In genomic region chr20:59774204-59774641, GRCh38 we compare ENCODE assay signal across 24 cellular contexts.
A peak's percentile ranks its signal among the peaks of the same experiment; 100 is the strongest.
DNase-seq lines count a peak whose midpoint lies in the region; ATAC-seq and TF ChIP-seq lines count a peak whose summit lies in the region.
"Had no signal": no experiment of that assay in that cellular context is flagged by ENCODE, and none has a peak within 500 bp of the region (broad histone marks: within the 10 kb centered on the region; RNA-seq: fewer than 3 reads in every experiment).

No MANE protein-coding gene starts in this region.

- CTCF ChIA-PET in activated CD8-positive, alpha-beta memory T cell treated with anti-CD3 and anti-CD28 coated beads, Interleukin-2, amount 10 ng/mL, durations not matched to agents 7 days and 5 days (lab: Charles Lee), result no interaction called here

- H3K4me1 ChIP-seq in suprapubic skin, result no peaks in the 10 kb centered on the region
- H3K4me1 ChIP-seq: SJSA1 had no signal

- no peaks in the 10 kb centered on the region for H3K36me3 Mint-ChIP-seq in activated CD8-positive, alpha-beta memory T cell treated with anti-CD3 and anti-CD28 coated beads, Interleukin-2, amount 10 ng/mL, durations not matched to agents 7 days and 5 days

- peaks cover 8% of the 10 kb centered on the region for H3K27me3 ChIP-seq in suprapubic skin
- H3K27me3 ChIP-seq: BLaER1, SJSA1 had no signal

- no peak for TF ChIP-seq EP300 in suprapubic skin (IDR thresholded peaks at IDR 0.05)

- no peak for ATAC-seq in activated CD8-positive, alpha-beta memory T cell treated with anti-CD3 and anti-CD28 coated beads, Interleukin-2, amount 10 ng/mL, durations not matched to agents 7 days and 5 days
- ATAC-seq in GM18873 (IDR thresholded peaks at IDR 0.05; ENCODE audit: low FRiP score, unreplicated experiment), result no peak
- ATAC-seq: GM12878, Panc1 had no signal

- no peak overlapping the region for H3K4me3 ChIP-seq in suprapubic skin
- H3K4me3 ChIP-seq: BLaER1, GM12878, SJSA1 had no signal

- H3K4me3 Mint-ChIP-seq in activated CD8-positive, alpha-beta memory T cell treated with anti-CD3 and anti-CD28 coated beads, Interleukin-2, amount 10 ng/mL, durations not matched to agents 7 days and 5 days, result no peak overlapping the region
- H3K4me3 Mint-ChIP-seq: CD4-positive, alpha-beta T cell had no signal

- no peaks in the 10 kb centered on the region for H3K27me3 Mint-ChIP-seq in activated CD8-positive, alpha-beta memory T cell treated with anti-CD3 and anti-CD28 coated beads, Interleukin-2, amount 10 ng/mL, durations not matched to agents 7 days and 5 days

- TF ChIP-seq CTCF in suprapubic skin (IDR thresholded peaks at IDR 0.05), result no peak

- H3K36me3 ChIP-seq in suprapubic skin, result no peaks in the 10 kb centered on the region
- H3K36me3 ChIP-seq: SJSA1 had no signal

- no peak overlapping the region for H3K27ac Mint-ChIP-seq in activated CD8-positive, alpha-beta memory T cell treated with anti-CD3 and anti-CD28 coated beads, Interleukin-2, amount 10 ng/mL, durations not matched to agents 7 days and 5 days
- H3K27ac Mint-ChIP-seq: CD4-positive, alpha-beta T cell had no signal

- DNase-seq in activated CD4-positive, CD25-positive, alpha-beta regulatory T cell treated with anti-CD3 and anti-CD28 coated beads, Interleukin-2, amount 50 U/mL, for 72 hours, result peak; percentile 9
- DNase-seq in activated CD4-positive, CD25-positive, alpha-beta regulatory T cell (lab: John Stamatoyannopoulos, UW), result no peak
- DNase-seq in activated CD8-positive, alpha-beta memory T cell treated with anti-CD3 and anti-CD28 coated beads, Interleukin-2, amount 10 ng/mL, durations not matched to agents 7 days and 5 days, result peak; percentile 26
- DNase-seq in mesenteric fat pad (ENCODE audit: low spot score) (peak; percentile 53), suprapubic skin (ENCODE audit: low spot score in 2 of 2) (peak; percentile 13 to 43), NCI-H2107 treated with DMSO at 0.1 percent for 48 hours (lab: John Stamatoyannopoulos, UW; ENCODE audit: unreplicated experiment) (no peak), DMS 273 treated with DMSO at 0.1 percent for 48 hours (lab: John Stamatoyannopoulos, UW) (no peak)
- DNase-seq: ACHN, COR-L47, DMS79 treated with DMSO at 0.1 percent for 48 hours, IMR-90, NCI-H1105, NCI-H2081, NCI-H2171 treated with DMSO at 0.1 percent for 48 hours, NCI-H524 treated with DMSO at 0.1 percent for 48 hours, NCI-H82 had no signal

- H3K9me3 ChIP-seq in suprapubic skin, result no peaks in the 10 kb centered on the region
- H3K9me3 ChIP-seq: BLaER1, SJSA1 had no signal

- H3K9me3 Mint-ChIP-seq in activated CD8-positive, alpha-beta memory T cell treated with anti-CD3 and anti-CD28 coated beads, Interleukin-2, amount 10 ng/mL, durations not matched to agents 7 days and 5 days (ENCODE audit: low read depth), result no peaks in the 10 kb centered on the region
- H3K9me3 Mint-ChIP-seq: CD4-positive, alpha-beta T cell had no signal

- WGBS in suprapubic skin, result 74% methylated on average over 17 of the region's 17 CpGs

- no peak for TF ChIP-seq POLR2A in suprapubic skin (IDR thresholded peaks at IDR 0.05)

- peaks cover 6% of the 10 kb centered on the region for H3K4me1 Mint-ChIP-seq in activated CD8-positive, alpha-beta memory T cell treated with anti-CD3 and anti-CD28 coated beads, Interleukin-2, amount 10 ng/mL, durations not matched to agents 7 days and 5 days

- H3K27ac ChIP-seq in suprapubic skin, result no peak overlapping the region
- H3K27ac ChIP-seq: 22Rv1, BLaER1, KMS-11, SJSA1 had no signal

Comparison
In these comparisons a context has a peak if more than half of its experiments do, and no peak if none do; other contexts are left out.
1. DNase-seq: peak in activated CD4-positive, CD25-positive, alpha-beta regulatory T cell treated with anti-CD3 and anti-CD28 coated beads, Interleukin-2, amount 50 U/mL, for 72 hours (single experiment), activated CD8-positive, alpha-beta memory T cell treated with anti-CD3 and anti-CD28 coated beads, Interleukin-2, amount 10 ng/mL, durations not matched to agents 7 days and 5 days (single experiment), mesenteric fat pad (single experiment) and suprapubic skin (2 of 2); none in activated CD4-positive, CD25-positive, alpha-beta regulatory T cell (0 of 4), NCI-H2107 treated with DMSO at 0.1 percent for 48 hours (single experiment) and DMS 273 treated with DMSO at 0.1 percent for 48 hours (single experiment).